1 cellular context compared by ENCODE assay signal in the genomic region with DNA sequence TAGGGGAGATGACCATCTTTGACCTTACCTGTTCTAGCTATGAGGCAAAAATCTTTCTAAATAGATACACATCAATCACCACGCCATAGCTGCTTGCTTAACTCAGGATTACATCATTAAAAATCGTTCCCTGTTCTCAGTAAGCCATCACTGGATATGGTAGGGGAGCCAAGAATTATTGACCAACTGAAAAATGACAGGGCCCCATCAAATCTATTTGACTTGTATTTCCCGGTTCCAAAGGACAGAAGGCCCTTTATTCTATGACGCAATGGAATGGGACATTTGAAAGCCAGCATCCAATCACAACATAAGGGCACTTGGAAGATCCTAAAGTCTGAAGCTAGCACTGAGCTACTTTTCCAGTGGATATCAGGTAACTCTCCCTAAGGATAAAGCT.
TF ChIP-seq lines count a peak whose summit lies in the region.

No MANE protein-coding gene starts in this region.

TF ChIP-seq in HepG2, 621 proteins besides CTCF, POLR2A, EP300 and RAD21 (continued from another document):
- TF ChIP-seq, protein P1, sequence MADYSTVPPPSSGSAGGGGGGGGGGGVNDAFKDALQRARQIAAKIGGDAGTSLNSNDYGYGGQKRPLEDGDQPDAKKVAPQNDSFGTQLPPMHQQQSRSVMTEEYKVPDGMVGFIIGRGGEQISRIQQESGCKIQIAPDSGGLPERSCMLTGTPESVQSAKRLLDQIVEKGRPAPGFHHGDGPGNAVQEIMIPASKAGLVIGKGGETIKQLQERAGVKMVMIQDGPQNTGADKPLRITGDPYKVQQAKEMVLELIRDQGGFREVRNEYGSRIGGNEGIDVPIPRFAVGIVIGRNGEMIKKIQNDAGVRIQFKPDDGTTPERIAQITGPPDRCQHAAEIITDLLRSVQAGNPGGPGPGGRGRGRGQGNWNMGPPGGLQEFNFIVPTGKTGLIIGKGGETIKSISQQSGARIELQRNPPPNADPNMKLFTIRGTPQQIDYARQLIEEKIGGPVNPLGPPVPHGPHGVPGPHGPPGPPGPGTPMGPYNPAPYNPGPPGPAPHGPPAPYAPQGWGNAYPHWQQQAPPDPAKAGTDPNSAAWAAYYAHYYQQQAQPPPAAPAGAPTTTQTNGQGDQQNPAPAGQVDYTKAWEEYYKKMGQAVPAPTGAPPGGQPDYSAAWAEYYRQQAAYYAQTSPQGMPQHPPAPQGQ (CRISPR knock-in tag; IDR thresholded peaks at IDR 0.05; ENCODE audit: borderline replicate concordance), result no peak
- TF ChIP-seq, protein P2, sequence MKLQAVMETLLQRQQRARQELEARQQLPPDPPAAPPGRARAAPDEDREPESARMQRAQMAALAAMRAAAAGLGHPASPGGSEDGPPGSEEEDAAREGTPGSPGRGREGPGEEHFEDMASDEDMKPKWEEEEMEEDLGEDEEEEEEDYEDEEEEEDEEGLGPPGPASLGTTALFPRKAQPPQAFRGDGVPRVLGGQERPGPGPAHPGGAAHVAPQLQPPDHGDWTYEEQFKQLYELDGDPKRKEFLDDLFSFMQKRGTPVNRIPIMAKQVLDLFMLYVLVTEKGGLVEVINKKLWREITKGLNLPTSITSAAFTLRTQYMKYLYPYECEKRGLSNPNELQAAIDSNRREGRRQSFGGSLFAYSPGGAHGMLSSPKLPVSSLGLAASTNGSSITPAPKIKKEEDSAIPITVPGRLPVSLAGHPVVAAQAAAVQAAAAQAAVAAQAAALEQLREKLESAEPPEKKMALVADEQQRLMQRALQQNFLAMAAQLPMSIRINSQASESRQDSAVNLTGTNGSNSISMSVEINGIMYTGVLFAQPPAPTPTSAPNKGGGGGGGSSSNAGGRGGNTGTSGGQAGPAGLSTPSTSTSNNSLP (IDR thresholded peaks at IDR 0.05; ENCODE audit: low read depth, low read length), result peak; percentile 64; the same call in 1 of the 2 replicates
TF ChIP-seq in HepG2: peak in this region for 30.
